Comparison of ENCODE assay signal across 17 cellular contexts in the genomic region with DNA sequence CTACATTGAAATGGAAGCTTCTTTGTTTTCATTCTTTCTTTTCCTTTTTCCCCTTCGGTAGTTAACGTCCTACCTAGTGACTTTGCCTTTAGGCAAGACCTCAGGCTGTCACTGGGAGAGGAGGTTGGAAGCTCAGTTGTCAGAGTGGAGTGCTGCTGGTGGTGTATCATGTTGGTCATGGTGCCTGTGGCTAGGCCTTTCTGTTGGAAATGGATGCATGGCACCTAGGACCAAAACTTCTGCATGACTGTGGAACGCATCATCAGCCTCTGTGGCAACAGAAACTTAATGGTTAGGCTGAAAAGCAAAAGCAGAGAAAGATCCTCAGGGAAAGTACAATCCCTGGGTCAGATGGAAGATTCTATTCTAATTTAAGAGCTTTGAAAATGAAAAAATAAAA. TPM values are rescaled to one million over a fixed set of nuclear protein-coding genes. Genes with fewer than 3 reads are reported as not detected.
DNase-seq lines count a peak whose midpoint lies in the region; ATAC-seq lines count a peak whose summit lies in the region.
"Had no signal": no experiment of that assay in that cellular context is flagged by ENCODE, and none has a peak within 500 bp of the region (broad histone marks: within the 10 kb centered on the region; RNA-seq: fewer than 3 reads in every experiment).

No MANE protein-coding gene starts in this region.

- H2AK5ac ChIP-seq in mesendoderm (ENCODE audit: low read length) = no peak overlapping the region

- peaks cover 5% of the 10 kb centered on the region in 2 experiments for H3K9me3 ChIP-seq in CD4-positive, CD25-positive, alpha-beta regulatory T cell (ENCODE audit: control insufficient read depth in 2 of 2, low read length in 2 of 2)
- H3K9me3 ChIP-seq: gastrocnemius medialis, sigmoid colon had no signal

- H3K18ac ChIP-seq in mesendoderm (ENCODE audit: low read length) = no peak overlapping the region

- H3K4me1 Mint-ChIP-seq in CD4-positive, CD25-positive, alpha-beta regulatory T cell = peaks cover 42 to 79% (median 64%) of the 10 kb centered on the region in 4 donors
- peaks cover 49% of the 10 kb centered on the region for H3K4me1 Mint-ChIP-seq in activated T-helper 17 cell treated with anti-CD3 and anti-CD28 coated beads, Interleukin-2, amount 50 U/mL, for 72 hours

- peak overlapping the region; percentile 43 for H3K27ac ChIP-seq in CD4-positive, CD25-positive, alpha-beta regulatory T cell (ENCODE audit: insufficient read depth, low read length, poor library complexity, severe bottlenecking)
- H3K27ac ChIP-seq in mesendoderm (ENCODE audit: low read depth, low read length) = no peak overlapping the region
- H3K27ac ChIP-seq: gastrocnemius medialis, sigmoid colon, SJCRH30 had no signal

- no CpG with 5 or more reads among the region's 3 CpGs for WGBS in mesendoderm (ENCODE audit: extremely low coverage, insufficient coverage, low lambda C conversion rate)

- peaks cover 49% of the 10 kb centered on the region for H3K36me3 Mint-ChIP-seq in CD4-positive, CD25-positive, alpha-beta regulatory T cell
- H3K36me3 Mint-ChIP-seq in activated T-helper 17 cell treated with anti-CD3 and anti-CD28 coated beads, Interleukin-2, amount 50 U/mL, for 72 hours (ENCODE audit: low read depth) = peaks cover 94% of the 10 kb centered on the region

- no peak overlapping the region for H4K5ac ChIP-seq in mesendoderm (ENCODE audit: low read length)

- peak overlapping the region in 2 of 4 donors; percentile 19 for H3K4me3 Mint-ChIP-seq in CD4-positive, CD25-positive, alpha-beta regulatory T cell
- peak overlapping the region; percentile 61 for H3K4me3 Mint-ChIP-seq in activated T-helper 17 cell treated with anti-CD3 and anti-CD28 coated beads, Interleukin-2, amount 50 U/mL, for 72 hours
- H3K4me3 Mint-ChIP-seq: nephron had no signal

- no peak overlapping the region for H3K56ac ChIP-seq in mesendoderm (ENCODE audit: low read length)

- H3K9ac ChIP-seq in mesendoderm (ENCODE audit: low read length) = no peak overlapping the region

- ATAC-seq in CD4-positive, CD25-positive, alpha-beta regulatory T cell (ENCODE audit: low read depth in 2 of 2) = no peak
- peak; percentile 48 for ATAC-seq in activated T-helper 17 cell treated with anti-CD3 and anti-CD28 coated beads, Interleukin-2, amount 50 U/mL, for 72 hours (replicated peaks)
- ATAC-seq: gastrocnemius medialis had no signal

- no peak overlapping the region for H3K4me3 ChIP-seq in CD4-positive, CD25-positive, alpha-beta regulatory T cell (ENCODE audit: low read depth, low read length)
- no peak overlapping the region for H3K4me3 ChIP-seq in mesendoderm (ENCODE audit: low read length)
- H3K4me3 ChIP-seq: gastrocnemius medialis, sigmoid colon, SJCRH30 had no signal

- H3K79me2 ChIP-seq in mesendoderm (ENCODE audit: control insufficient read depth, insufficient read depth, low read length) = no peaks in the 10 kb centered on the region

- H3K79me1 ChIP-seq in mesendoderm (ENCODE audit: low read length) = no peaks in the 10 kb centered on the region

- H3K4ac ChIP-seq in mesendoderm (ENCODE audit: low read depth, low read length) = no peak overlapping the region

- no peaks in the 10 kb centered on the region for H3K27me3 Mint-ChIP-seq in CD4-positive, CD25-positive, alpha-beta regulatory T cell
- H3K27me3 Mint-ChIP-seq in activated T-helper 17 cell treated with anti-CD3 and anti-CD28 coated beads, Interleukin-2, amount 50 U/mL, for 72 hours = no peaks in the 10 kb centered on the region

- no peak overlapping the region for H2BK5ac ChIP-seq in mesendoderm (ENCODE audit: low read length)

- H3K27me3 ChIP-seq in CD4-positive, CD25-positive, alpha-beta regulatory T cell (ENCODE audit: control insufficient read depth, insufficient read depth, low read length) = no peaks in the 10 kb centered on the region
- H3K27me3 ChIP-seq in mesendoderm (ENCODE audit: insufficient read depth, low read length, poor library complexity) = no peaks in the 10 kb centered on the region
- H3K27me3 ChIP-seq: gastrocnemius medialis, sigmoid colon, SJCRH30 had no signal

- DNase-seq in CD4-positive, CD25-positive, alpha-beta regulatory T cell = no peak
- peak; percentile 32 for DNase-seq in ELF-1 (ENCODE audit: low read depth, low spot score)
- DNase-seq in mesendoderm = peak; percentile 13
- no peak for DNase-seq in NCI-H1436 treated with DMSO at 0.1 percent for 48 hours (lab: John Stamatoyannopoulos, UW)
- DNase-seq in NCI-H526 (lab: John Stamatoyannopoulos, UW) = no peak
- DNase-seq in DMS53 treated with DMSO at 0.1 percent for 48 hours (lab: John Stamatoyannopoulos, UW; ENCODE audit: unreplicated experiment) = no peak
- DNase-seq: activated CD4-positive, CD25-positive, alpha-beta regulatory T cell; activated effector memory CD4-positive, alpha-beta T cell treated with Interleukin-2 at 50 U/mL for 16 hours; gastrocnemius medialis; GOT3; kidney; NCI-H1436; NK-92 treated with Interleukin-12 subunit alpha and Interleukin-12 subunit beta, amount 100 ng/mL, for 24 hours; sigmoid colon; SJCRH30 had no signal

- H4K8ac ChIP-seq in mesendoderm (ENCODE audit: low read depth, low read length) = no peak overlapping the region

- peaks cover 40% of the 10 kb centered on the region for H3K36me3 ChIP-seq in CD4-positive, CD25-positive, alpha-beta regulatory T cell (ENCODE audit: control insufficient read depth, insufficient read depth, low read length)
- H3K36me3 ChIP-seq in mesendoderm (ENCODE audit: control insufficient read depth, insufficient read depth, low read length) = no peaks in the 10 kb centered on the region

- no peak overlapping the region for H2BK120ac ChIP-seq in mesendoderm (ENCODE audit: low read depth, low read length)

- peaks cover 1 to 12% (median 6%) of the 10 kb centered on the region in 7 donors for H3K9me3 Mint-ChIP-seq in CD4-positive, CD25-positive, alpha-beta regulatory T cell
- peaks cover 12% of the 10 kb centered on the region for H3K9me3 Mint-ChIP-seq in activated T-helper 17 cell treated with anti-CD3 and anti-CD28 coated beads, Interleukin-2, amount 50 U/mL, for 72 hours

- no peak overlapping the region for H3K23ac ChIP-seq in mesendoderm (ENCODE audit: low read length)

- peaks cover 67% of the 10 kb centered on the region for H3K4me1 ChIP-seq in CD4-positive, CD25-positive, alpha-beta regulatory T cell (ENCODE audit: control insufficient read depth, insufficient read depth, low read length, poor library complexity, severe bottlenecking)
- no peaks in the 10 kb centered on the region for H3K4me1 ChIP-seq in mesendoderm (ENCODE audit: control insufficient read depth, low read depth, low read length)
- H3K4me1 ChIP-seq: gastrocnemius medialis, sigmoid colon had no signal

- peak overlapping the region; percentile 76 to 82 (median 79) for H3K27ac Mint-ChIP-seq in CD4-positive, CD25-positive, alpha-beta regulatory T cell
- peak overlapping the region; percentile 85 for H3K27ac Mint-ChIP-seq in activated T-helper 17 cell treated with anti-CD3 and anti-CD28 coated beads, Interleukin-2, amount 50 U/mL, for 72 hours
- H3K27ac Mint-ChIP-seq: nephron had no signal

- no peak overlapping the region for H3K4me2 ChIP-seq in mesendoderm (ENCODE audit: low read length)

- H2BK15ac ChIP-seq in mesendoderm (replicated peaks; ENCODE audit: low read depth) = no peak overlapping the region

RNA-seq across cellular contexts. Expression of gene OSTF1, which starts 57.9 kb away (rescaled TPM):
- 68.2 TPM for total RNA-seq in CD4-positive, CD25-positive, alpha-beta regulatory T cell
- polyA plus RNA-seq in CD4-positive, CD25-positive, alpha-beta regulatory T cell = 100 to 1,000 TPM; 140 to 203 (median 162) TPM
- 100 to 1,000 TPM; 131 to 217 TPM for total RNA-seq in activated T-helper 17 cell treated with anti-CD3 and anti-CD28 coated beads, Interleukin-2, amount 50 U/mL, for 72 hours
- polyA plus RNA-seq in mesendoderm (2013, experiment 1 of 2) = 16.5 TPM
- polyA plus RNA-seq in mesendoderm (2013, experiment 2 of 2) = 17.2 TPM

RNA-seq across cellular contexts. Expression of gene NMRK1, which starts 58.3 kb away (rescaled TPM):
- 41.5 TPM for total RNA-seq in CD4-positive, CD25-positive, alpha-beta regulatory T cell
- 10 to 100 TPM; 41.5 to 55.0 (median 51.3) TPM for polyA plus RNA-seq in CD4-positive, CD25-positive, alpha-beta regulatory T cell
- 10 to 100 TPM; 39.6 to 51.5 TPM for total RNA-seq in activated T-helper 17 cell treated with anti-CD3 and anti-CD28 coated beads, Interleukin-2, amount 50 U/mL, for 72 hours
- 7.8 TPM for polyA plus RNA-seq in mesendoderm (2013, experiment 1 of 2)
- polyA plus RNA-seq in mesendoderm (2013, experiment 2 of 2) = 7.5 TPM

Comparison
In these comparisons a context has a peak if more than half of its experiments do, and no peak if none do; other contexts are left out.
1. DNase-seq: peak in ELF-1 (single experiment) and mesendoderm (single experiment); none in CD4-positive, CD25-positive, alpha-beta regulatory T cell (0 of 3), NCI-H1436 treated with DMSO at 0.1 percent for 48 hours (single experiment), NCI-H526 (0 of 2) and DMS53 treated with DMSO at 0.1 percent for 48 hours (single experiment).